Comparison of ENCODE assay signal across 8 cellular contexts in the genomic region with DNA sequence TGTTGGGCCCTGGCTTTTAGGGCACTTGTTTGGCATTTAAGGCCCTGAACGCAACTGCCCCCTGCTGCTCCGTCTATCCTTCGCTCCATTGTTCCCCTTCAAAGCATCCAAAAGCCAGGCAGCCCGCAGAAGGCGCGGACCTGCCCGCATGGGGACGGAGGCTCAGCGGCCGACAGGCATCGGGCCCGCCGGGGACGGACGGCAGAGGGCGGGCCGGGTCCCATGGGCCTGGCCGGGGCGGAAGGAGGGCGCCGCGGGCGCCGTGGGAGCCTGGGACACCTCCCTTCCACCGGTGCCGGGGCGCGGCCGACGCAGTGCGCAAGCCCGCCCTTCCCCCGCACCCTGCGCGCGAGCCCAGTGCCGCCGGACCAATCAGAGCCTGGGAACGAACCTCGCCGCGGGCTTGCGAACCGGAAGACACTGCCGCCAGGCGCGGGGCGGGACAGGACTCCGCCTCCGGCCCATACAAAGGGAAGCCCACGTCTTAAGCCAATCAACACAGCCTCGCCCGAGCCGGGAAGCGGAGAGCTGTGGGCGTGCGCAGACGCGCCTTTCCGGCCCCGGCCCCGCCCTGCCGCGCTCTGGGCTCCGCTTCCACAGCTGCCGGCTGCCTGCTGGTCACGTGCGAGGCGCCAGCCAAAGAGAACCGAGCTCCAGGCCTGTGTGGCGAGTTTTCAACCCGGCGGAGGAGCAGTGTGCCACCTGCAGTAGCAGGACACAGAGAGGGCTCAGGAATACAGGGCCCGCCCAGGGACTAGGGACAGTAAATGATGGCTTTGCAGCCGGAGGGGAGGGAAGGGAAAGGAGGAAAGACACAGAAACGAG. TPM values are rescaled to one million over a fixed set of nuclear protein-coding genes. Genes with fewer than 3 reads are reported as not detected.
A peak's percentile ranks its signal among the peaks of the same experiment; 100 is the strongest.
DNase-seq lines count a peak whose midpoint lies in the region; ATAC-seq and TF ChIP-seq lines count a peak whose summit lies in the region.

No MANE protein-coding gene starts in this region.

- no peaks in the 10 kb centered on the region for H3K79me1 ChIP-seq in H9 (ENCODE audit: insufficient read depth, low read depth, low read length, poor library complexity, severe bottlenecking)

- H3K56ac ChIP-seq in H9 (ENCODE audit: insufficient read length, low read depth, low read length): no peak overlapping the region

- ATAC-seq in stimulated activated naive CD8-positive, alpha-beta T cell treated with anti-CD3 and anti-CD28 coated beads, Interleukin-15, Interleukin-2, amounts not matched to agents 100 U/mL and 50 U/mL, for 24 hours: peak; percentile 71

- no peak overlapping the region for H4K5ac ChIP-seq in H9 (ENCODE audit: insufficient read length, low read depth, low read length)

- H3K9me3 Mint-ChIP-seq in H9 (peaks cover 59 to 68% of the 10 kb centered on the region in 2 experiments), nephron (peaks cover 8% of the 10 kb centered on the region)

- peaks cover 20% of the 10 kb centered on the region for H3K9me3 ChIP-seq in H9 (ENCODE audit: control insufficient read depth, low read depth, low read length)

- H3K4me3 Mint-ChIP-seq in H9 (peak overlapping the region; percentile 71 to 83), nephron (peak overlapping the region; percentile 83 to 90 (median 90))

- no peak overlapping the region for H3T11ph ChIP-seq in H9 (ENCODE audit: low read length)

- peak overlapping the region; percentile 45 for H3K9ac ChIP-seq in H9 (ENCODE audit: extremely low read depth, insufficient read length, low read length)

- H3K4me1 ChIP-seq in H9 (ENCODE audit: insufficient read depth, low read length): no peaks in the 10 kb centered on the region

- DNase-seq in G401 (ENCODE audit: low spot score) (peak; percentile 93), H9 (peak; percentile 97), M059J (ENCODE audit: low read depth) (peak; percentile 99), fibroblast of the aortic adventitia (ENCODE audit: low read depth) (peak; percentile 97)
- peak; percentile 97 for DNase-seq in activated effector memory CD4-positive, alpha-beta T cell treated with anti-CD3 and anti-CD28 coated beads, Interleukin-2, amount 50 U/mL, for 16 hours
- DNase-seq in stimulated activated naive CD8-positive, alpha-beta T cell treated with anti-CD3 and anti-CD28 coated beads, Interleukin-15, Interleukin-2, amounts not matched to agents 100 U/mL and 50 U/mL, for 24 hours: peak; percentile 90

- H3K36me3 Mint-ChIP-seq in H9 (ENCODE audit: insufficient read depth in 1 of 3, low read depth in 3 of 3) (peaks cover 19 to 42% (median 26%) of the 10 kb centered on the region in 3 experiments), nephron (ENCODE audit: low read depth) (peaks cover 15% of the 10 kb centered on the region)

- TF ChIP-seq POLR2A in Raji (IDR thresholded peaks at IDR 0.05; ENCODE audit: insufficient read depth, low read depth, low read length): peak; percentile 61

- H3K27ac Mint-ChIP-seq in H9 (peak overlapping the region; percentile 77 to 97 (median 94); a peak in 6 of 7 replicates), nephron (peak overlapping the region; percentile 83 to 97 (median 97))

- no peak for TF ChIP-seq CTCF in H9 (conservative IDR thresholded peaks at IDR 0.05)
- TF ChIP-seq CTCF in fibroblast of the aortic adventitia (IDR thresholded peaks at IDR 0.05; ENCODE audit: insufficient read depth, low read length): peak; percentile 33
- TF ChIP-seq CTCF in nephron (IDR thresholded peaks at IDR 0.05; ENCODE audit: unreplicated experiment in 3 of 3): no peak

- peak overlapping the region; percentile 52 for H3K4me2 ChIP-seq in H9 (ENCODE audit: insufficient read depth, insufficient read length, low read length)

- no peaks in the 10 kb centered on the region for H4K20me1 ChIP-seq in H9 (ENCODE audit: control insufficient read depth, insufficient read depth, insufficient read length)

- H2AK5ac ChIP-seq in H9 (ENCODE audit: insufficient read length, low read length): no peak overlapping the region

- H3K27me3 ChIP-seq in H9 (ENCODE audit: insufficient read depth, low read length): no peaks in the 10 kb centered on the region

- no peak overlapping the region for H2AFZ ChIP-seq in H9 (ENCODE audit: low read length)

- H3K18ac ChIP-seq in H9 (ENCODE audit: insufficient read length, low read depth, low read length): peak overlapping the region; percentile 78

- H3K4ac ChIP-seq in H9 (ENCODE audit: low read depth, low read length): no peak overlapping the region

- H3K23ac ChIP-seq in H9 (ENCODE audit: insufficient read length, low read depth, low read length): no peak overlapping the region

- H3K4me1 Mint-ChIP-seq in H9: peaks cover 9 to 31% of the 10 kb centered on the region in 2 experiments
- peaks cover 14% of the 10 kb centered on the region for H3K4me1 Mint-ChIP-seq in nephron

- no peak overlapping the region for H3K27ac ChIP-seq in H9 (ENCODE audit: insufficient read length, low read depth, low read length)

- no peak overlapping the region for H2BK15ac ChIP-seq in H9 (ENCODE audit: low read depth, low read length)

- no peaks in the 10 kb centered on the region for H3K79me2 ChIP-seq in H9 (ENCODE audit: insufficient read depth, low read length)

- H3K27me3 Mint-ChIP-seq in H9 (ENCODE audit: low read depth) (no peaks in the 10 kb centered on the region; the same call in 1 of the 2 replicates), nephron (ENCODE audit: low read depth) (peaks cover 3% of the 10 kb centered on the region)

- H2BK5ac ChIP-seq in H9 (ENCODE audit: insufficient read length, low read length): no peak overlapping the region

- WGBS in H9 (ENCODE audit: extremely low coverage, insufficient read length, low lambda C conversion rate): no CpG with 5 or more reads among the region's 76 CpGs

- peak overlapping the region; percentile 55; the same call in 1 of the 2 replicates for H3K14ac ChIP-seq in H9 (ENCODE audit: insufficient read depth, low read length)

- H2BK120ac ChIP-seq in H9 (ENCODE audit: low read depth, low read length, poor library complexity, severe bottlenecking): no peak overlapping the region

- H2BK12ac ChIP-seq in H9 (ENCODE audit: insufficient read length, low read depth, low read length): no peak overlapping the region

- H4K8ac ChIP-seq in H9 (replicated peaks; ENCODE audit: insufficient read length, low read depth, low read length): no peak overlapping the region

- in situ Hi-C loops in G401 (cut with HindIII; ENCODE audit: low sequenced_read_pairs): no loop called here

- peaks cover 22% of the 10 kb centered on the region for H3K23me2 ChIP-seq in H9 (ENCODE audit: insufficient read length, low read depth, low read length, poor library complexity, severe bottlenecking)

- H4K91ac ChIP-seq in H9 (ENCODE audit: insufficient read length, low read depth, low read length): no peak overlapping the region

- H2BK20ac ChIP-seq in H9 (ENCODE audit: low read depth, low read length, poor library complexity, severe bottlenecking): no peak overlapping the region

- H3K4me3 ChIP-seq in fibroblast of the aortic adventitia (ENCODE audit: low read depth, low read length): peak overlapping the region; percentile 71

RNA-seq across cellular contexts. Expression of a gene that starts 2.1 kb away (rescaled TPM):
- 55.7 and 62.6 TPM in 2 replicates for total RNA-seq in G401 (2014; rRNA removed; shearing (Covaris generic))
- total RNA-seq in H9 (2021) (37.8 and 40.6 TPM in 2 replicates), fibroblast of the aortic adventitia (ENCODE audit: low replicate concordance) (0.27 and 6.0 TPM in 2 replicates)
- 3.1 and 6.1 TPM in 2 replicates for total RNA-seq in M059J (2014; rRNA removed; shearing (Covaris generic))

RNA-seq across cellular contexts. Expression of a gene that starts 6.7 kb away (rescaled TPM):
- total RNA-seq in G401 (2014; rRNA removed; shearing (Covaris generic)): 136 and 159 TPM in 2 replicates
- total RNA-seq in H9 (2021) (101 and 103 TPM in 2 replicates), fibroblast of the aortic adventitia (ENCODE audit: low replicate concordance) (25.8 and 84.7 TPM in 2 replicates)
- 285 and 384 TPM in 2 replicates for total RNA-seq in M059J (2014; rRNA removed; shearing (Covaris generic))

RNA-seq across cellular contexts. Expression of a gene that starts 16.3 kb away (rescaled TPM):
- 7.1 and 8.4 TPM in 2 replicates for total RNA-seq in G401 (2014; rRNA removed; shearing (Covaris generic))
- total RNA-seq in H9 (2021) (7.1 and 8.4 TPM in 2 replicates), fibroblast of the aortic adventitia (ENCODE audit: low replicate concordance) (0.45 and 5.6 TPM in 2 replicates)
- total RNA-seq in M059J (2014; rRNA removed; shearing (Covaris generic)): not detected in 2 replicates

RNA-seq across cellular contexts. Expression of a gene that starts 23.7 kb away (rescaled TPM):
- 0.25 TPM in 1 of 2 replicates, not detected in the other for total RNA-seq in G401 (2014; rRNA removed; shearing (Covaris generic))
- not detected in 2 replicates for total RNA-seq in H9 (2021)
- 1.9 and 2.7 TPM in 2 replicates for total RNA-seq in M059J (2014; rRNA removed; shearing (Covaris generic))
- total RNA-seq in fibroblast of the aortic adventitia (ENCODE audit: low replicate concordance): not detected in 2 replicates

RNA-seq across cellular contexts. Expression of a gene that starts 42.2 kb away (rescaled TPM):
- 31.3 and 34.0 TPM in 2 replicates for total RNA-seq in G401 (2014; rRNA removed; shearing (Covaris generic))
- total RNA-seq in H9 (2021) (19.9 and 22.7 TPM in 2 replicates), fibroblast of the aortic adventitia (ENCODE audit: low replicate concordance) (0.36 and 1.6 TPM in 2 replicates)
- 186 and 313 TPM in 2 replicates for total RNA-seq in M059J (2014; rRNA removed; shearing (Covaris generic))
